In the genomic region with DNA sequence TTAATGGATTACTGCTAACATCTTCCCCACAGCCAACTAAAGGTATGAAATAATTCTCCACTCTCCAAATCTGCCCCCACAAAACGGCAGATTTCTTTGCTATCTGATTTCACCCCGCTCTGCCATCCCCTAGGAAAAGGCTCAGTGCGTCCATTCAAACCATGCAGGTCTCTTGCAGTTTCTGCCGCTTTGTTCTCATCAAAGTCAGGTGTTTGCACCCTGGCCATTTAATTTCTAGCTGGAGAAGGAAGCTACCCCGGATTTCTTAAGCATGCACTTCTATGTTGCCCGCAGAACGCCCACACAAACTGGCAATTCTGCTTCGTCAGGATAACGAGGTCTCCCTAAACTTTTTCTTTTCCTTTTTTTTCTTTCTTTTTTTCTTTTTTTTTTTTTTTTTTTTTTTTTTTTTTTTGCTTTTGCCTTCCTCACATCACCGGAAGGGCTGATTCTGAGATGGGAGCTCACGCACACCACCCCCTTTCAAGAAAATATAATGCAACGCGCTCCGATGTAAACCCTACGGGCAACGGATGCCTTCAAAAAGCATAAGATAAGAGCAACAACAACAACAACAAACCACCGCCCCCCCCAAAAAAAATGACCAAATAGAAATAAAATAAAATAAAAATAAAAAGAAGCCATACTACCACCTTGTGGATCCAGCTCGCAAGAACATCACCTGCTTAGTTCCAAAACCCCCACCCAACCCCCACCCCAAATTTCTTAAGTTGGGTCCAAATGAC, we compare ENCODE assay signal across 10 cellular contexts. TPM values are rescaled to one million over a fixed set of nuclear protein-coding genes. Genes with fewer than 3 reads are reported as not detected.
A peak's percentile ranks its signal among the peaks of the same experiment; 100 is the strongest.
DNase-seq lines count a peak whose midpoint lies in the region; ATAC-seq and TF ChIP-seq lines count a peak whose summit lies in the region.
"Had no signal": no experiment of that assay in that cellular context is flagged by ENCODE, and none has a peak within 500 bp of the region (broad histone marks: within the 10 kb centered on the region; RNA-seq: fewer than 3 reads in every experiment).

No MANE protein-coding gene starts in this region.

- H3K27me3 ChIP-seq in DND-41 (ENCODE audit: insufficient read depth, low read length, poor library complexity) (no peaks in the 10 kb centered on the region), parathyroid adenoma (ENCODE audit: control insufficient read depth, insufficient read depth, low read length) (no peaks in the 10 kb centered on the region)

- peak overlapping the region; percentile 95 for H3K27ac ChIP-seq in DND-41 (ENCODE audit: low read length)
- no peak overlapping the region for H3K27ac ChIP-seq in parathyroid adenoma

- peak overlapping the region; percentile 76 to 78 for H3K4me3 ChIP-seq in DND-41 (ENCODE audit: low read depth in 1 of 2, low read length in 2 of 2)
- H3K4me3 ChIP-seq in epithelial cell of proximal tubule (ENCODE audit: low read depth, low read length): peak overlapping the region; percentile 52
- H3K4me3 ChIP-seq in parathyroid adenoma (ENCODE audit: low read depth, low read length): peak overlapping the region; percentile 60

- H3K4me1 ChIP-seq in DND-41 (ENCODE audit: insufficient read depth, low read length) (peaks cover 54% of the 10 kb centered on the region), parathyroid adenoma (no peaks in the 10 kb centered on the region)

- peak; percentile 27 for DNase-seq in DND-41
- DNase-seq in NCI-H1694 (lab: John Stamatoyannopoulos, UW): peak; percentile 6
- DNase-seq in epithelial cell of proximal tubule (ENCODE audit: low read depth): no peak
- no peak for DNase-seq in islet precursor cell
- no peak for DNase-seq in SIG-M5 treated with dmso at 0.1 percent for 504 hours (lab: John Stamatoyannopoulos, UW; ENCODE audit: unreplicated experiment)
- no peak for DNase-seq in activated naive CD4-positive, alpha-beta T cell treated with Interleukin-2 at 50 U/mL for 16 hours
- no peak for DNase-seq in UCSD-AML1 (lab: John Stamatoyannopoulos, UW; ENCODE audit: unreplicated experiment)
- DNase-seq: activated CD4-positive, alpha-beta memory T cell treated with anti-CD3 and anti-CD28 coated beads, Interleukin-2, amount 10 ng/mL, durations not matched to agents 7 days and 5 days had no signal

- H3K4me2 ChIP-seq in DND-41 (ENCODE audit: insufficient read depth, low read length) (peak overlapping the region; percentile 64), parathyroid adenoma (ENCODE audit: low read length) (peak overlapping the region; percentile 66)

- H2AFZ ChIP-seq in DND-41 (ENCODE audit: low read depth, low read length): no peak overlapping the region
- peak overlapping the region; percentile 80 for H2AFZ ChIP-seq in parathyroid adenoma

- peaks cover 48% of the 10 kb centered on the region for H3K36me3 ChIP-seq in DND-41 (ENCODE audit: insufficient read depth, low read length)
- H3K36me3 ChIP-seq in parathyroid adenoma (ENCODE audit: control insufficient read depth, insufficient read depth, low read length): no peaks in the 10 kb centered on the region

- peaks cover 95% of the 10 kb centered on the region for H3K79me2 ChIP-seq in DND-41 (ENCODE audit: insufficient read depth, low read length)
- H3K79me2 ChIP-seq in parathyroid adenoma: no peaks in the 10 kb centered on the region

- H4K20me1 ChIP-seq in DND-41 (ENCODE audit: insufficient read depth, low read length): peaks cover 49% of the 10 kb centered on the region

- no peaks in the 10 kb centered on the region for H3K9me3 ChIP-seq in DND-41 (ENCODE audit: insufficient read depth, low read length, severe bottlenecking)
- H3K9me3 ChIP-seq in parathyroid adenoma (ENCODE audit: control insufficient read depth, low read length): no peaks in the 10 kb centered on the region

- TF ChIP-seq CTCF in DND-41 (IDR thresholded peaks at IDR 0.05; ENCODE audit: borderline replicate concordance, extremely low read depth, low read length, poor library complexity, severe bottlenecking): peak; percentile 2
- TF ChIP-seq CTCF in epithelial cell of proximal tubule (conservative IDR thresholded peaks at IDR 0.05; ENCODE audit: low read depth, low read length): no peak
- TF ChIP-seq CTCF in parathyroid adenoma (IDR thresholded peaks at IDR 0.05): no peak

- H3K9ac ChIP-seq in DND-41 (ENCODE audit: low read depth, low read length) (peak overlapping the region; percentile 88), parathyroid adenoma (no peak overlapping the region)

- no peak for ATAC-seq in DND-41 (ENCODE audit: insufficient read depth, low read depth)

RNA-seq across cellular contexts. Expression of gene NLGN4X, which starts 3.2 kb away (rescaled TPM):
- total RNA-seq in epithelial cell of proximal tubule: 0.69 and 1.6 TPM in 2 replicates
- total RNA-seq: activated CD4-positive, alpha-beta memory T cell treated with anti-CD3 and anti-CD28 coated beads, Interleukin-2, amount 10 ng/mL, durations not matched to agents 7 days and 5 days; myocyte had no signal

Comparison
In these comparisons a context has a peak if more than half of its experiments do, and no peak if none do; other contexts are left out.
1. DNase-seq: peak in DND-41 (single experiment) and NCI-H1694 (single experiment); none in epithelial cell of proximal tubule (single experiment), islet precursor cell (single experiment), SIG-M5 treated with dmso at 0.1 percent for 504 hours (single experiment), activated naive CD4-positive, alpha-beta T cell treated with Interleukin-2 at 50 U/mL for 16 hours (single experiment) and UCSD-AML1 (single experiment).
2. Peak in every context shown above with its lines, with median percentiles within 50 percentile points of each other: H3K4me3 ChIP-seq.